In the genomic region with DNA sequence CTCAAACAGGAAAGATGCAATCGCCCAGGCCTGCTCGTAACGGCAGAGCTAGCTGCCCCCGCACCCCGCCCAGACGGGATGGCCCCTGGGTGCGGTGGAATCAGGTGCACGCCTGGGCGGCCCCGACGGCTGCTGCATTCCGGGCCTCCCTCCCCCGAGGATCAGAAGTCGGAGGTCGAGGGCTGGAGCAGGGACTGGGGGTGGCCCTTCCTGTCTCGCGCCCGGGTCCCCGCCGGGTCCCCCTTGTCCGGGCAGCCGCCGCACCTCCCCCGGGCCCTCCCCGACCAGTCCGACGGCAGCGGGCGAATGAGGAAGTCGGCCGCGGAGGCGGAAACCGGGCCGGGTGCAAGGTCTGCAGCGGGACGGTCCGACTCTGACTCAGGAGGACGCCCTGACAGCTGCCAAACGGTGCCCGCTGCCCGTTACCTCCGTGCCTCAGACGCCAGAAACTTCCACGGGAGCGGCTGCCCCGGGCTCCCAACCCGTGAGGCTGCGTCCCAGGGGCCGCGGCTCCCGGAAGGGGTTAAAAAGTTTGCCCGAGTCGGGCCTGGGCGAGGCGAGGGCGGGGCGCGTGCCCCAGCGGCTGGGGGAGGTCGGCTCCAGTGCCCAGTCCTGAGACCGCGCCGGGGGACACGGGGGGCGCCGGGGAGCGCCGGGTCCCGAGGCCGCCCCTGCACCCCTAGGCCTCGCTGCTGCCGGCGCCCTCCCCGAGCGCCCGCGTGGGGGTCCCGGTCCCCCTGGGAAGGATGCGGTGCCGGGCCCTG, we compare ENCODE assay signal across 8 cellular contexts. TPM values are rescaled to one million over a fixed set of nuclear protein-coding genes. Genes with fewer than 3 reads are reported as not detected.
DNase-seq lines count a peak whose midpoint lies in the region; ATAC-seq, FAIRE-seq and TF ChIP-seq lines count a peak whose summit lies in the region.

No MANE protein-coding gene starts in this region.

- intact Hi-C loops in tibial artery (cut with DNase I; ENCODE audit: low total_unique reads), result loop anchor here (5.0 kb wide), 3 partner anchors 35 to 70 kb away; no protein-coding TSS in a partner anchor

- no peaks in the 10 kb centered on the region for H3K9me3 ChIP-seq in WERI-Rb-1 (ENCODE audit: severe bottlenecking)
- H3K9me3 ChIP-seq in mucosa of stomach (ENCODE audit: control insufficient read depth, low read length), result no peaks in the 10 kb centered on the region
- H3K9me3 ChIP-seq in tibial artery, result no peaks in the 10 kb centered on the region

- H3K27me3 ChIP-seq in ACC112 (ENCODE audit: insufficient read depth, low read length) (no peaks in the 10 kb centered on the region), WERI-Rb-1 (ENCODE audit: insufficient read depth, low read depth, severe bottlenecking) (no peaks in the 10 kb centered on the region), mucosa of stomach (ENCODE audit: control insufficient read depth, insufficient read depth, low read length) (no peaks in the 10 kb centered on the region), tibial artery (no peaks in the 10 kb centered on the region)

- peaks cover 14% of the 10 kb centered on the region for H3K27me3 Mint-ChIP-seq in endothelial cell (ENCODE audit: unreplicated experiment)

- peaks cover 15% of the 10 kb centered on the region for H3K36me3 Mint-ChIP-seq in endothelial cell (ENCODE audit: low read depth, unreplicated experiment)

- H3K36me3 ChIP-seq in ACC112 (ENCODE audit: insufficient read depth, low read length) (peaks cover 3% of the 10 kb centered on the region; the same call in 1 of the 2 replicates), WERI-Rb-1 (peaks cover 11% of the 10 kb centered on the region), mucosa of stomach (ENCODE audit: control insufficient read depth, insufficient read depth, low read length) (no peaks in the 10 kb centered on the region), tibial artery (peaks cover 0 to 23% (median 3%) of the 10 kb centered on the region in 3 donors)

- H3K27ac ChIP-seq in ACC112 (ENCODE audit: low read depth, low read length) (peak overlapping the region; percentile 74), WERI-Rb-1 (peak overlapping the region; percentile 93), tibial artery (peak overlapping the region; percentile 95 to 98)

- TF ChIP-seq CTCF in WERI-Rb-1 (IDR thresholded peaks at IDR 0.05; ENCODE audit: low read depth, low read length) (no peak), endothelial cell (IDR thresholded peaks at IDR 0.05; ENCODE audit: unreplicated experiment) (no peak), tibial artery (IDR thresholded peaks at IDR 0.05) (no peak)

- H3K9ac ChIP-seq in mucosa of stomach (ENCODE audit: low read length), result peak overlapping the region; percentile 95

- H3K4me1 ChIP-seq in ACC112 (ENCODE audit: control insufficient read depth, insufficient read depth, low read length, unreplicated experiment) (peaks cover 13% of the 10 kb centered on the region), mucosa of stomach (ENCODE audit: control insufficient read depth, insufficient read depth, low read length) (peaks cover 39% of the 10 kb centered on the region), tibial artery (peaks cover 0 to 40% (median 29%) of the 10 kb centered on the region in 4 donors)

- peak overlapping the region; percentile 98 for H3K4me3 Mint-ChIP-seq in endothelial cell (ENCODE audit: unreplicated experiment)

- H3K4me3 ChIP-seq in ACC112 (ENCODE audit: low read depth, low read length) (peak overlapping the region; percentile 94), WERI-Rb-1 (ENCODE audit: low read depth, low read length) (peak overlapping the region; percentile 84), mucosa of stomach (ENCODE audit: low read length) (peak overlapping the region; percentile 72), tibial artery (peak overlapping the region; percentile 89 to 94)

- no peak overlapping the region for H2AFZ ChIP-seq in ACC112 (ENCODE audit: low read length, unreplicated experiment)

- H3K4me1 Mint-ChIP-seq in endothelial cell (ENCODE audit: unreplicated experiment), result peaks cover 32% of the 10 kb centered on the region

- peaks cover 48% of the 10 kb centered on the region for H3K79me2 ChIP-seq in ACC112 (ENCODE audit: control insufficient read depth, insufficient read depth, low read length, unreplicated experiment)

- peaks cover 5% of the 10 kb centered on the region for H3K9me3 Mint-ChIP-seq in endothelial cell (ENCODE audit: unreplicated experiment)

- peak; percentile 71 for FAIRE-seq in GM18507 (lab: Jason Lieb, UNC)

- DNase-seq in GM18507 (ENCODE audit: extremely low spot score, insufficient read length, low read depth), result no peak
- DNase-seq in WERI-Rb-1, result peak; percentile 25
- peak; percentile 55 for DNase-seq in endothelial cell (ENCODE audit: low spot score)
- DNase-seq in tibial artery, result peak; percentile 67 to 84

- ATAC-seq in HG03432 (IDR thresholded peaks at IDR 0.05; ENCODE audit: unreplicated experiment) (peak; percentile 20), HG02852 (IDR thresholded peaks at IDR 0.05; ENCODE audit: unreplicated experiment) (no peak)

- H3K27ac Mint-ChIP-seq in endothelial cell (ENCODE audit: unreplicated experiment), result peak overlapping the region; percentile 96

RNA-seq across cellular contexts. Expression of a gene that starts 0.7 kb away (rescaled TPM):
- total RNA-seq in endothelial cell (ENCODE audit: unreplicated experiment), result 931 TPM
